10 cellular contexts compared by ENCODE assay signal in genomic region chr7:131226116-131226562, GRCh38.
DNase-seq lines count a peak whose midpoint lies in the region; ATAC-seq and TF ChIP-seq lines count a peak whose summit lies in the region.
"Had no signal": no experiment of that assay in that cellular context is flagged by ENCODE, and none has a peak within 500 bp of the region (broad histone marks: within the 10 kb centered on the region; RNA-seq: fewer than 3 reads in every experiment).

No MANE protein-coding gene starts in this region.

- H3K4me3 Mint-ChIP-seq in Calu3 (ENCODE audit: low read depth, unreplicated experiment), result peak overlapping the region; percentile 35
- no peak overlapping the region for H3K4me3 Mint-ChIP-seq in naive thymus-derived CD8-positive, alpha-beta T cell
- H3K4me3 Mint-ChIP-seq: activated CD8-positive, alpha-beta memory T cell treated with anti-CD3 and anti-CD28 coated beads, Interleukin-2, amount 10 ng/mL, durations not matched to agents 7 days and 5 days; stimulated activated naive CD8-positive, alpha-beta T cell treated with anti-CD3 and anti-CD28 coated beads, Interleukin-15, amount 100 ng/mL, for 72 hours had no signal

- TF ChIP-seq CTCF in Calu3 (IDR thresholded peaks at IDR 0.05; ENCODE audit: unreplicated experiment) (no peak), choroid plexus epithelial cell (conservative IDR thresholded peaks at IDR 0.05; ENCODE audit: low read depth, low read length) (no peak)

- POLR2A ChIA-PET in naive thymus-derived CD8-positive, alpha-beta T cell (lab: Charles Lee), result no interaction called here

- peaks cover 32% of the 10 kb centered on the region for H3K4me1 Mint-ChIP-seq in Calu3 (ENCODE audit: low read depth, unreplicated experiment)
- peaks cover 9 to 19% (median 12%) of the 10 kb centered on the region in 4 donors for H3K4me1 Mint-ChIP-seq in naive thymus-derived CD8-positive, alpha-beta T cell

- no peaks in the 10 kb centered on the region for H3K27me3 Mint-ChIP-seq in Calu3 (ENCODE audit: unreplicated experiment)
- no peaks in the 10 kb centered on the region for H3K27me3 Mint-ChIP-seq in naive thymus-derived CD8-positive, alpha-beta T cell
- H3K27me3 Mint-ChIP-seq: activated CD8-positive, alpha-beta memory T cell treated with anti-CD3 and anti-CD28 coated beads, Interleukin-2, amount 10 ng/mL, durations not matched to agents 7 days and 5 days; stimulated activated naive CD8-positive, alpha-beta T cell treated with anti-CD3 and anti-CD28 coated beads, Interleukin-15, amount 100 ng/mL, for 72 hours had no signal

- no peak overlapping the region for H3K4me3 ChIP-seq in choroid plexus epithelial cell (ENCODE audit: low read depth, low read length)

- intact Hi-C loops in Calu3 (cut with micrococcal nuclease; ENCODE audit: unreplicated experiment), result no loop called here

- no peaks in the 10 kb centered on the region for H3K36me3 Mint-ChIP-seq in Calu3 (ENCODE audit: insufficient read depth, unreplicated experiment)
- no peaks in the 10 kb centered on the region for H3K36me3 Mint-ChIP-seq in naive thymus-derived CD8-positive, alpha-beta T cell

- peak overlapping the region; percentile 84 for H3K27ac Mint-ChIP-seq in Calu3 (ENCODE audit: unreplicated experiment)
- peak overlapping the region in 6 of 10 donors; percentile 1 to 63 (median 44) for H3K27ac Mint-ChIP-seq in naive thymus-derived CD8-positive, alpha-beta T cell

- peak; percentile 16 for DNase-seq in Calu3
- DNase-seq in choroid plexus epithelial cell (ENCODE audit: low read depth), result peak; percentile 34
- no peak for DNase-seq in naive thymus-derived CD8-positive, alpha-beta T cell
- DNase-seq in NCI-H2196 (lab: John Stamatoyannopoulos, UW; ENCODE audit: unreplicated experiment), result no peak
- no peak for DNase-seq in NCI-H1436 treated with DMSO at 0.1 percent for 48 hours (lab: John Stamatoyannopoulos, UW)
- DNase-seq: activated CD8-positive, alpha-beta memory T cell treated with anti-CD3 and anti-CD28 coated beads, Interleukin-2, amount 10 ng/mL, durations not matched to agents 7 days and 5 days; stimulated activated naive CD8-positive, alpha-beta T cell treated with anti-CD3 and anti-CD28 coated beads, Interleukin-15, amount 100 ng/mL, for 72 hours had no signal

- BruUV-seq in Calu3 (replicated peaks; lab: Mats Ljungman, UMichigan), result TSS peak; percentile 91

- CTCF ChIA-PET in Calu3 (lab: Charles Lee), result interaction anchor here (0.6 to 1.1 kb wide), 2 partner anchors 10 to 198 kb away, joined by 4 read pairs; no protein-coding TSS in a partner anchor

- peak; percentile 32 for ATAC-seq in HG03342 (IDR thresholded peaks at IDR 0.05; ENCODE audit: unreplicated experiment)
- ATAC-seq in naive thymus-derived CD8-positive, alpha-beta T cell, result no peak
- ATAC-seq in HG03097 (IDR thresholded peaks at IDR 0.05; ENCODE audit: low FRiP score, unreplicated experiment), result no peak
- ATAC-seq in HG03175 (IDR thresholded peaks at IDR 0.05; ENCODE audit: unreplicated experiment), result no peak
- ATAC-seq: activated CD8-positive, alpha-beta memory T cell treated with anti-CD3 and anti-CD28 coated beads, Interleukin-2, amount 10 ng/mL, durations not matched to agents 7 days and 5 days; stimulated activated naive CD8-positive, alpha-beta T cell treated with anti-CD3 and anti-CD28 coated beads, Interleukin-15, amount 100 ng/mL, for 72 hours had no signal

- H3K9me3 Mint-ChIP-seq in Calu3 (ENCODE audit: low read depth, unreplicated experiment), result no peaks in the 10 kb centered on the region
- H3K9me3 Mint-ChIP-seq in naive thymus-derived CD8-positive, alpha-beta T cell, result no peaks in the 10 kb centered on the region
- H3K9me3 Mint-ChIP-seq: stimulated activated naive CD8-positive, alpha-beta T cell treated with anti-CD3 and anti-CD28 coated beads, Interleukin-15, amount 100 ng/mL, for 72 hours had no signal

Comparison
In these comparisons a context has a peak if more than half of its experiments do, and no peak if none do; other contexts are left out.
1. DNase-seq: peak in Calu3 (single experiment) and choroid plexus epithelial cell (single experiment); none in naive thymus-derived CD8-positive, alpha-beta T cell (0 of 10), NCI-H2196 (single experiment) and NCI-H1436 treated with DMSO at 0.1 percent for 48 hours (single experiment).